In genomic region chr13:50375792-50376191, GRCh38 we compare ENCODE assay signal across 15 cellular contexts.
DNase-seq lines count a peak whose midpoint lies in the region; ATAC-seq and TF ChIP-seq lines count a peak whose summit lies in the region.
"Had no signal": no experiment of that assay in that cellular context is flagged by ENCODE, and none has a peak within 500 bp of the region (broad histone marks: within the 10 kb centered on the region; RNA-seq: fewer than 3 reads in every experiment).

No MANE protein-coding gene starts in this region.

- H3K9ac ChIP-seq in PC-3 (ENCODE audit: low read length) = no peak overlapping the region
- H3K9ac ChIP-seq: BLaER1 treated with 17β-estradiol and CSF1 and Interleukin-3, amounts not matched to agents 10 nM and 100 nM had no signal

- intact Hi-C loops in PC-3 (cut with micrococcal nuclease) = no loop called here
- intact Hi-C loops in stomach (cut with DNase I; ENCODE audit: low total_unique reads) = no loop called here

- 0 out of 2 replicates have a peak, but pooled peaks have one; percentile 31 for ATAC-seq in PC-3
- ATAC-seq in activated CD4-positive, CD25-positive, alpha-beta regulatory T cell treated with anti-CD3 and anti-CD28 coated beads, Interleukin-2, amount 50 U/mL, for 24 hours = no peak

- peaks cover 2% of the 10 kb centered on the region; the same call in 1 of the 2 replicates for H3K9me3 ChIP-seq in PC-3 (ENCODE audit: low read length)
- H3K9me3 ChIP-seq in stomach = peaks cover 0 to 6% (median 2%) of the 10 kb centered on the region in 4 donors

- no peaks in the 10 kb centered on the region for H3F3A ChIP-seq in PC-3 (ENCODE audit: low read length, unreplicated experiment)

- H3K4me2 ChIP-seq in PC-3 (ENCODE audit: low read length) = peak overlapping the region; percentile 26; the same call in 1 of the 2 replicates
- H3K4me2 ChIP-seq: BLaER1 treated with 17β-estradiol and CSF1 and Interleukin-3, amounts not matched to agents 10 nM and 100 nM had no signal

- H3K4me3 Mint-ChIP-seq in nephron progenitor cell = no peak overlapping the region

- no peaks in the 10 kb centered on the region for H3K79me2 ChIP-seq in PC-3 (ENCODE audit: low read length)

- H3K27ac ChIP-seq in PC-3 (ENCODE audit: low read length) (no peak overlapping the region), stomach (no peak overlapping the region)
- H3K27ac ChIP-seq: BLaER1 treated with 17β-estradiol and CSF1 and Interleukin-3, amounts not matched to agents 10 nM and 100 nM; HL-60 had no signal

- POLR2A ChIA-PET in PC-3 (lab: Charles Lee; ENCODE audit: unreplicated experiment) = no interaction called here

- H3K4me1 Mint-ChIP-seq in nephron progenitor cell = peaks cover 45% of the 10 kb centered on the region

- TF ChIP-seq POLR2A in stomach (IDR thresholded peaks at IDR 0.05) = no peak

- peaks cover 22% of the 10 kb centered on the region for H3K9me3 Mint-ChIP-seq in nephron progenitor cell

- H3K36me3 ChIP-seq in PC-3 (ENCODE audit: low read depth, low read length) = 0 out of 2 replicates have a peak, but pooled peaks cover under 1% of the 10 kb centered on the region
- no peaks in the 10 kb centered on the region for H3K36me3 ChIP-seq in stomach

- peaks cover 5% of the 10 kb centered on the region; the same call in 1 of the 2 replicates for H3K4me1 ChIP-seq in PC-3 (ENCODE audit: insufficient read depth, low read length)
- H3K4me1 ChIP-seq in stomach = no peaks in the 10 kb centered on the region

- TF ChIP-seq CTCF in PC-3 (conservative IDR thresholded peaks at IDR 0.05; ENCODE audit: low read depth, low read length) (no peak), nephron progenitor cell (IDR thresholded peaks at IDR 0.05) (no peak), stomach (IDR thresholded peaks at IDR 0.05) (no peak)

- H3K36me3 Mint-ChIP-seq in nephron progenitor cell (ENCODE audit: low read depth) = peaks cover 16% of the 10 kb centered on the region

- no peaks in the 10 kb centered on the region for H3K27me3 ChIP-seq in PC-3 (ENCODE audit: low read length)
- no peaks in the 10 kb centered on the region for H3K27me3 ChIP-seq in stomach
- H3K27me3 ChIP-seq: BLaER1 treated with 17β-estradiol and CSF1 and Interleukin-3, amounts not matched to agents 10 nM and 100 nM had no signal

- WGBS in stomach, 5 donors = 56 to 60% (median 57%) methylated on average over 4 of the region's 4 CpGs

- DNase-seq in EH (ENCODE audit: low read depth) (peak; percentile 44), PC-3 (peak; percentile 37), dedifferentiated amniotic fluid mesenchymal stem cell (ENCODE audit: extremely low spot score) (peak; percentile 89), nephron progenitor cell (no peak), cortex of kidney (lab: John Stamatoyannopoulos, UW) (no peak), stomach (no peak)
- DNase-seq in stimulated activated CD8-positive, alpha-beta memory T cell treated with anti-CD3 and anti-CD28 coated beads, Interleukin-4, amount 100 ng/mL, for 48 hours = no peak
- DNase-seq: cerebellar nuclear complex, glutamatergic neuron, NCI-H345, nucleus accumbens, SHP77 had no signal

- CTCF ChIA-PET in PC-3 (lab: Charles Lee) = no interaction called here

- no peak overlapping the region for H3K4me3 ChIP-seq in PC-3 (ENCODE audit: low read length)
- H3K4me3 ChIP-seq in stomach = no peak overlapping the region
- H3K4me3 ChIP-seq: BLaER1 treated with 17β-estradiol and CSF1 and Interleukin-3, amounts not matched to agents 10 nM and 100 nM had no signal

- H3K9me2 ChIP-seq in PC-3 (replicated peaks; ENCODE audit: low read length) = no peaks in the 10 kb centered on the region

- peaks cover 6% of the 10 kb centered on the region for H3K27me3 Mint-ChIP-seq in nephron progenitor cell (ENCODE audit: low read depth, poor library complexity)

- H3K27ac Mint-ChIP-seq in nephron progenitor cell = peak overlapping the region; percentile 58

- no TSS peak for BruUV-seq in PC-3 (replicated peaks; lab: Mats Ljungman, UMichigan)

- 0 out of 2 replicates have a peak overlapping the region, but pooled peaks have one; percentile 30 for H2AFZ ChIP-seq in PC-3 (ENCODE audit: low read length)

- no peak for TF ChIP-seq EP300 in stomach (IDR thresholded peaks at IDR 0.05)

- H4K20me1 ChIP-seq in PC-3 (ENCODE audit: low read length) = no peaks in the 10 kb centered on the region
- H4K20me1 ChIP-seq: BLaER1 treated with 17β-estradiol and CSF1 and Interleukin-3, amounts not matched to agents 10 nM and 100 nM had no signal

Comparison
In these comparisons a context has a peak if more than half of its experiments do, and no peak if none do; other contexts are left out.
1. DNase-seq: peak in EH (single experiment), PC-3 (single experiment) and dedifferentiated amniotic fluid mesenchymal stem cell (single experiment); none in nephron progenitor cell (single experiment), stimulated activated CD8-positive, alpha-beta memory T cell treated with anti-CD3 and anti-CD28 coated beads, Interleukin-4, amount 100 ng/mL, for 48 hours (single experiment), cortex of kidney (single experiment) and stomach (single experiment).